Comparison of ENCODE assay signal across 9 cellular contexts in genomic region chr14:90288646-90289355, GRCh38. TPM values are rescaled to one million over a fixed set of nuclear protein-coding genes. Genes with fewer than 3 reads are reported as not detected.
DNase-seq lines count a peak whose midpoint lies in the region; ATAC-seq and TF ChIP-seq lines count a peak whose summit lies in the region.
"Had no signal": no experiment of that assay in that cellular context is flagged by ENCODE, and none has a peak within 500 bp of the region (broad histone marks: within the 10 kb centered on the region; RNA-seq: fewer than 3 reads in every experiment).

No MANE protein-coding gene starts in this region.

- no peak overlapping the region for H3K9ac ChIP-seq in colonic mucosa (ENCODE audit: low read depth in 2 of 2, low read length in 2 of 2)

- ATAC-seq in GM18867 (IDR thresholded peaks at IDR 0.05; ENCODE audit: unreplicated experiment), result peak; percentile 95
- ATAC-seq in GM21825 (IDR thresholded peaks at IDR 0.05; ENCODE audit: unreplicated experiment), result peak; percentile 97

- TF ChIP-seq CTCF in BE2C (IDR thresholded peaks at IDR 0.05; ENCODE audit: low read depth, low read length) (no peak), colonic mucosa (IDR thresholded peaks at IDR 0.05) (no peak), Caco-2 (IDR thresholded peaks at IDR 0.05; ENCODE audit: insufficient read depth in 1 of 2, low read depth in 1 of 2, low read length in 1 of 2, severe bottlenecking in 1 of 2, unreplicated experiment in 1 of 2) (no peak)

- H3K9me3 ChIP-seq in BE2C (no peaks in the 10 kb centered on the region), colonic mucosa (no peaks in the 10 kb centered on the region), Caco-2 (no peaks in the 10 kb centered on the region)

- H3K36me3 ChIP-seq in BE2C, result peaks cover 59% of the 10 kb centered on the region
- peaks cover 10% of the 10 kb centered on the region for H3K36me3 ChIP-seq in colonic mucosa
- H3K36me3 ChIP-seq in Caco-2 (ENCODE audit: control insufficient read depth, insufficient read depth, low read length), result peaks cover 2% of the 10 kb centered on the region; the same call in 1 of the 2 replicates

- H3K4me1 Mint-ChIP-seq in Caco-2 (ENCODE audit: low read depth, unreplicated experiment), result no peaks in the 10 kb centered on the region

- H3K4me3 ChIP-seq in BE2C (ENCODE audit: low read depth, low read length) (no peak overlapping the region), colonic mucosa (no peak overlapping the region), Caco-2 (ENCODE audit: low read depth, low read length) (no peak overlapping the region)

- H3K27ac Mint-ChIP-seq in Caco-2 (ENCODE audit: unreplicated experiment), result no peak overlapping the region

- POLR2A ChIA-PET in Caco-2 (lab: Charles Lee), result interaction anchor here (0.6 to 0.7 kb wide), 3 partner anchors 33 to 109 kb away, joined by 3 read pairs; partner anchors contain the start of gene PSMC1

- no peak overlapping the region for H3K4me3 Mint-ChIP-seq in Caco-2 (ENCODE audit: unreplicated experiment)

- H3K27ac ChIP-seq in colonic mucosa, result no peak overlapping the region

- no peaks in the 10 kb centered on the region for H3K9me3 Mint-ChIP-seq in Caco-2 (ENCODE audit: unreplicated experiment)

- H3K27me3 Mint-ChIP-seq in Caco-2 (ENCODE audit: insufficient read depth, unreplicated experiment), result no peaks in the 10 kb centered on the region

- H3K36me3 Mint-ChIP-seq in Caco-2 (ENCODE audit: insufficient read depth, unreplicated experiment), result peaks cover 53% of the 10 kb centered on the region

- DNase-seq in NCI-H1694 (lab: John Stamatoyannopoulos, UW) (peak; percentile 86), kidney tubule cell (ENCODE audit: low spot score) (peak; percentile 36), T-helper 9 cell (no peak), BE2C (no peak), colonic mucosa (no peak), Caco-2 (no peak)
- DNase-seq: DND-41 had no signal

- CTCF ChIA-PET in Caco-2 (lab: Charles Lee), result interaction anchor here (0.6 to 1.6 kb wide), 9 partner anchors 13 to 469 kb away, joined by 3 to 14 read pairs (median 5); partner anchors contain the start of gene CALM1

- H3K27me3 ChIP-seq in BE2C (no peaks in the 10 kb centered on the region), colonic mucosa (no peaks in the 10 kb centered on the region), Caco-2 (replicated peaks; ENCODE audit: control insufficient read depth, insufficient read depth, low read length) (no peaks in the 10 kb centered on the region)

- H3K4me1 ChIP-seq in BE2C (peaks cover 11% of the 10 kb centered on the region), colonic mucosa (no peaks in the 10 kb centered on the region), Caco-2 (no peaks in the 10 kb centered on the region)

- intact Hi-C loops in colonic mucosa (cut with DNase I), result no loop called here
- intact Hi-C loops in Caco-2 (cut with micrococcal nuclease; ENCODE audit: unreplicated experiment), result loop anchor here (5.0 kb wide), 2 partner anchors 94 to 408 kb away; no protein-coding TSS in a partner anchor

- no TSS peak for BruUV-seq in Caco-2 (replicated peaks; lab: Mats Ljungman, UMichigan)

RNA-seq across cellular contexts. Expression of gene PSMC1, which starts 32.4 kb away (rescaled TPM):
- polyA plus RNA-seq in BE2C (2012; ENCODE audit: insufficient read depth, insufficient read length, low read depth), result 168 TPM
- total RNA-seq in colonic mucosa (10 to 100 TPM; 68.3 to 92.6 TPM), Caco-2 (2022) (101 TPM in 2 replicates)

RNA-seq across cellular contexts. Expression of gene NRDE2, which starts 42.9 kb away (rescaled TPM):
- polyA plus RNA-seq in BE2C (2012; ENCODE audit: insufficient read depth, insufficient read length, low read depth), result 7.2 TPM
- total RNA-seq in colonic mucosa (10 to 100 TPM; 14.7 to 22.1 TPM), Caco-2 (2022) (17.1 and 18.0 TPM in 2 replicates)

Comparison
In these comparisons a context has a peak if more than half of its experiments do, and no peak if none do; other contexts are left out.
1. DNase-seq: peak in NCI-H1694 (single experiment) and kidney tubule cell (single experiment); none in T-helper 9 cell (single experiment), BE2C (single experiment), colonic mucosa (single experiment) and Caco-2 (0 of 2).